8 cellular contexts compared by ENCODE assay signal in the genomic region with DNA sequence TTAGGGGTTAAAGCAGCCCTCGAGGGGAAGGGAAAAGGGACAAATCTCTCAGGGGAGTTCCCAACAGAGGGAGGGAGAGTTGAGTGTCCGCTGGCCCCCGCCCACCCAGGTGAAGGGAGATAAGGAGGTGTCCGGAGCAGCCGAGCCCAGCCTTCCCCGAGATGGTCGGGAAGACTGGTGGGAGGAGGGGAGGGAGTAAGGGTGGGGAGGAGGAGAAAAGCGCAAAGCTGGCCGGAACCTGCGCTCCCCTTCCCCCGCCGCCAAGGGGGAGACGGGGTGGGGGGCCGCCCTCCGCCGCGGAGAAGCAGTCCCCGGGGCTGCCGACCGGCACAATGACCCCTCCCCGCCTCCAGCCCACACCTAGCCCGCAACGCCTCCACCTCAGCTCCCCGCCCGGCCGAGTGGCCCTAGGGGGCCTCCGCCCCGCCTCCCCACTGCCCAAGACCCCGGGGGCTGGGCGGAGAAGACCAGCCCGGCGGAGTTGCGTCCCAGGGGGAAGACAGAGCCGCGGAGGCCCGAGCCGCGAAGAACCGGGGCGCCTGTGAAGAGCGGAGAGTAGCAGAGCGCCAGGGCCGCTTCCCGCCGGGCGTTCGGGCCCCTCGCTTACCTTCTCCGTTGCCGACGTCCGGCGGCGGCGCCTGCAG. TPM values are rescaled to one million over a fixed set of nuclear protein-coding genes. Genes with fewer than 3 reads are reported as not detected.
DNase-seq lines count a peak whose midpoint lies in the region; ATAC-seq and TF ChIP-seq lines count a peak whose summit lies in the region.

No MANE protein-coding gene starts in this region.

- peaks cover 0 to 23% (median 0%) of the 10 kb centered on the region in 3 donors for H3K36me3 Mint-ChIP-seq in CD8-positive, alpha-beta memory T cell

- H2AFZ ChIP-seq in smooth muscle cell (ENCODE audit: low read depth): peak overlapping the region; percentile 81

- H3K27ac ChIP-seq in CD8-positive, alpha-beta memory T cell (ENCODE audit: low read depth, low read length): peak overlapping the region; percentile 77
- H3K27ac ChIP-seq in iPS-20b (ENCODE audit: low read length) (peak overlapping the region; percentile 78), smooth muscle cell (ENCODE audit: low read depth) (peak overlapping the region; percentile 82)

- peak overlapping the region; percentile 89 to 99 (median 96) for H3K27ac Mint-ChIP-seq in CD8-positive, alpha-beta memory T cell

- peak overlapping the region; percentile 91 for H3K4me3 ChIP-seq in CD8-positive, alpha-beta memory T cell (ENCODE audit: low read length)
- H3K4me3 ChIP-seq in astrocyte of the spinal cord (ENCODE audit: low read depth, low read length) (peak overlapping the region; percentile 99), iPS-20b (ENCODE audit: low read length) (peak overlapping the region; percentile 85), smooth muscle cell (peak overlapping the region; percentile 96)

- CTCF ChIA-PET in CD8-positive, alpha-beta memory T cell (lab: Charles Lee): interaction anchor here (0.8 to 1.4 kb wide), 3 partner anchors 30 to 175 kb away, joined by 3 to 6 read pairs (median 4); a partner anchor contains a TSS

- POLR2A ChIA-PET in CD8-positive, alpha-beta memory T cell (lab: Charles Lee): interaction anchor here (2.5 kb wide), 1 partner anchor 175 kb away, joined by 12 read pairs; a partner anchor contains a TSS

- peaks cover 0 to under 1% (median 0%) of the 10 kb centered on the region in 5 donors for H3K9me3 Mint-ChIP-seq in CD8-positive, alpha-beta memory T cell

- peaks cover 71% of the 10 kb centered on the region for H3K79me2 ChIP-seq in smooth muscle cell (ENCODE audit: low read depth)

- no peaks in the 10 kb centered on the region for H3K9me3 ChIP-seq in CD8-positive, alpha-beta memory T cell (ENCODE audit: low read length)
- H3K9me3 ChIP-seq in iPS-20b (ENCODE audit: insufficient read depth, low read depth, low read length): peaks cover 3% of the 10 kb centered on the region
- no peaks in the 10 kb centered on the region for H3K9me3 ChIP-seq in smooth muscle cell (replicated peaks; ENCODE audit: low read depth)

- in situ Hi-C loops in astrocyte of the spinal cord (cut with HindIII; ENCODE audit: low sequenced_read_pairs) (no loop called here), G401 (cut with HindIII; ENCODE audit: low sequenced_read_pairs) (no loop called here)

- TF ChIP-seq CTCF in astrocyte of the spinal cord (IDR thresholded peaks at IDR 0.05; ENCODE audit: low read depth, low read length) (no peak), smooth muscle cell (IDR thresholded peaks at IDR 0.05; ENCODE audit: borderline replicate concordance, insufficient read depth, poor library complexity, severe bottlenecking) (no peak)

- H3K9ac ChIP-seq in iPS-20b (ENCODE audit: low read depth, low read length) (peak overlapping the region; percentile 92), smooth muscle cell (ENCODE audit: low read depth) (peak overlapping the region; percentile 93)

- H3K27me3 ChIP-seq in CD8-positive, alpha-beta memory T cell (ENCODE audit: insufficient read depth, low read length, poor library complexity, severe bottlenecking): no peaks in the 10 kb centered on the region
- H3K27me3 ChIP-seq in iPS-20b (ENCODE audit: insufficient read depth, low read length): no peaks in the 10 kb centered on the region
- no peaks in the 10 kb centered on the region for H3K27me3 ChIP-seq in smooth muscle cell (ENCODE audit: low read depth)

- no peaks in the 10 kb centered on the region for H3K36me3 ChIP-seq in CD8-positive, alpha-beta memory T cell (ENCODE audit: insufficient read depth, low read length)
- no peaks in the 10 kb centered on the region for H3K36me3 ChIP-seq in iPS-20b (ENCODE audit: insufficient read depth, low read depth, low read length)
- no peaks in the 10 kb centered on the region for H3K36me3 ChIP-seq in smooth muscle cell (ENCODE audit: low read depth)

- H3F3A ChIP-seq in smooth muscle cell (ENCODE audit: low read depth): peaks cover 9% of the 10 kb centered on the region

- H3K4me1 ChIP-seq in CD8-positive, alpha-beta memory T cell (ENCODE audit: insufficient read depth, low read length): peaks cover 41% of the 10 kb centered on the region
- H3K4me1 ChIP-seq in iPS-20b (ENCODE audit: insufficient read depth, low read length): peaks cover 4% of the 10 kb centered on the region; the same call in 1 of the 2 replicates
- H3K4me1 ChIP-seq in smooth muscle cell (ENCODE audit: low read depth): peaks cover 15% of the 10 kb centered on the region

- peak; percentile 7 for ATAC-seq in GM19463 (IDR thresholded peaks at IDR 0.05; ENCODE audit: unreplicated experiment)

- H3K27me3 Mint-ChIP-seq in CD8-positive, alpha-beta memory T cell: no peaks in the 10 kb centered on the region

- peaks cover 42% of the 10 kb centered on the region for H4K20me1 ChIP-seq in smooth muscle cell (ENCODE audit: low read depth)

- DNase-seq in CD8-positive, alpha-beta memory T cell: peak in 3 of 5 donors; percentile 14 to 58 (median 24)
- DNase-seq in HK-2 (ENCODE audit: unreplicated experiment) (peak; percentile 41), T follicular helper cell (ENCODE audit: low read depth) (peak; percentile 14), astrocyte of the spinal cord (ENCODE audit: low read depth, low spot score) (peak; percentile 23), smooth muscle cell (lab: John Stamatoyannopoulos, UW; ENCODE audit: unreplicated experiment) (peak; percentile 33), G401 (ENCODE audit: low spot score) (no peak)

- H3K4me3 Mint-ChIP-seq in CD8-positive, alpha-beta memory T cell: peak overlapping the region; percentile 93 to 100 (median 99)

- H3K4me1 Mint-ChIP-seq in CD8-positive, alpha-beta memory T cell: peaks cover 42 to 51% (median 50%) of the 10 kb centered on the region in 3 donors

- WGBS in smooth muscle cell (ENCODE audit: low lambda C conversion rate): 2% methylated on average over 34 of the region's 55 CpGs

- H3K4me2 ChIP-seq in smooth muscle cell: peak overlapping the region; percentile 96

RNA-seq across cellular contexts. Expression of a gene that starts 0.5 kb away (rescaled TPM):
- 10 to 100 TPM; 54.2 to 57.0 TPM for total RNA-seq in CD8-positive, alpha-beta memory T cell
- polyA plus RNA-seq in CD8-positive, alpha-beta memory T cell: 51.2 TPM
- total RNA-seq in smooth muscle cell: 39.6 and 80.6 TPM in 2 replicates
- 62.6 and 92.4 TPM in 2 replicates for polyA plus RNA-seq in smooth muscle cell
- total RNA-seq in G401 (2014; rRNA removed; shearing (Covaris generic)): 14.9 and 31.4 TPM in 2 replicates

RNA-seq across cellular contexts. Expression of a gene that starts 0.9 kb away (rescaled TPM):
- total RNA-seq in CD8-positive, alpha-beta memory T cell: 1 to 10 TPM; 4.3 to 4.9 TPM
- polyA plus RNA-seq in CD8-positive, alpha-beta memory T cell: 22.1 TPM
- total RNA-seq in smooth muscle cell: 24.2 and 33.3 TPM in 2 replicates
- 73.4 and 76.3 TPM in 2 replicates for polyA plus RNA-seq in smooth muscle cell
- 7.9 and 15.7 TPM in 2 replicates for total RNA-seq in G401 (2014; rRNA removed; shearing (Covaris generic))
